ENCODE assay signal across 10 cellular contexts in the genomic region with DNA sequence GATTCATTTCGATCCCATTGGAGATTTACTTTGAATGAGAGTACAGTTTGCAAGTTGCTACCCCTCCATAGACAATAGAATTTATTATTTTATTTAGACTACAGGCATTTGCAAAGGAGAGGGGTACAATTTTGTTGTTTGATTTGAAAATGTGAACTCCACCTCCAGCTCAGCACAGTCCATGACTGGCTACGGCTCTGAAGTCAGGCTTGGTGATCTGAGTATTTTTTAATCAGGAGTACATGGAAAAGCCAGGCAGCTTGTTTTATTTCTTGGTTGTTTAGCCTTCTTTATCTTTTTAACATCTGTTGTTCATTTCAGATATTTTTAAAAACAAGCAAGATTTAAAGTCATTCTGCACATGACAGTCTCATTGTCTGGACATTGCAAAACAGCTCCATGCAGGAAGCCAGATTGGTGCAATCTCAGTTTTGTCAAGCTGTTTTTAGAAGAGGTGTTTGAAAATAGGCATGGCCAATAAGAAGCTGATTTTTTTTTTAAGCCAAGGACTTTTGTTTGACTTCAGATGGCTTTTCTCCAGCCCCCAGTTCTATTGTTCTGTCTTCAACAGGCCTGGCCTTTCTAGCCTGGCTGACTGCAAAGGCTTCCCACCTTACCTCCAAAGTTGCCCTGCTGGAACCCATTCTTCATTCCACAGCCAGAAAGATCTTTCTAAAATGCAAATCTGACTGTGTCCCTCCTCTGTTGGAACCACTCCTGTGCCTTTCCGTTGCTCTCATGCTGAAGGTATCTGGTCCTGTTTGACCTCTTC. TPM values are rescaled to one million over a fixed set of nuclear protein-coding genes. Genes with fewer than 3 reads are reported as not detected.
DNase-seq lines count a peak whose midpoint lies in the region; ATAC-seq and TF ChIP-seq lines count a peak whose summit lies in the region.
"Had no signal": no experiment of that assay in that cellular context is flagged by ENCODE, and none has a peak within 500 bp of the region (broad histone marks: within the 10 kb centered on the region; RNA-seq: fewer than 3 reads in every experiment).

No MANE protein-coding gene starts in this region.

- no peak for DNase-seq in esophagus muscularis mucosa (ENCODE audit: extremely low spot score)
- no peak for DNase-seq in left lung
- peak; percentile 54 for DNase-seq in superior temporal gyrus (ENCODE audit: extremely low spot score)
- DNase-seq in NCI-H82 treated with DMSO at 0.1 percent for 48 hours (lab: John Stamatoyannopoulos, UW; ENCODE audit: unreplicated experiment) = no peak
- DNase-seq in posterior cingulate gyrus = no peak
- no peak for DNase-seq in dermis blood vessel endothelial cell
- no peak for DNase-seq in amniotic stem cell (lab: John Stamatoyannopoulos, UW)
- DNase-seq: SHP77 had no signal

- peak; percentile 38 for ATAC-seq in left lung

- intact Hi-C loops in esophagus muscularis mucosa (cut with DNase I) = no loop called here
- intact Hi-C loops in left lung (cut with DNase I) = no loop called here
- intact Hi-C loops in posterior cingulate gyrus (cut with DNase I) = no loop called here

- peak overlapping the region; percentile 15; the same call in 1 of the 2 replicates for H3K9ac ChIP-seq in HUES64 (ENCODE audit: low read depth, low read length)
- H3K9ac ChIP-seq: BLaER1 had no signal

- H3K9me3 ChIP-seq in HUES64 (ENCODE audit: insufficient read depth, low read depth, low read length) (no peaks in the 10 kb centered on the region), esophagus muscularis mucosa (no peaks in the 10 kb centered on the region), left lung (no peaks in the 10 kb centered on the region)

- H3K27ac ChIP-seq in HUES64 (ENCODE audit: low read depth, low read length) = peak overlapping the region; percentile 73; the same call in 1 of the 2 replicates
- peak overlapping the region; percentile 10 to 52 (median 33) for H3K27ac ChIP-seq in esophagus muscularis mucosa (replicated peaks in 1 of 4)
- peak overlapping the region; percentile 64 to 80 for H3K27ac ChIP-seq in left lung
- H3K27ac ChIP-seq: BLaER1 had no signal

- no peak for TF ChIP-seq CTCF in esophagus muscularis mucosa (IDR thresholded peaks at IDR 0.05)
- no peak for TF ChIP-seq CTCF in left lung (IDR thresholded peaks at IDR 0.05)

- H3K36me3 ChIP-seq in HUES64 (ENCODE audit: insufficient read depth, low read length) (peaks cover 3% of the 10 kb centered on the region; the same call in 1 of the 2 replicates), esophagus muscularis mucosa (no peaks in the 10 kb centered on the region), left lung (no peaks in the 10 kb centered on the region)

- WGBS in HUES64 = 64% methylated on average over 3 of the region's 3 CpGs
- WGBS in esophagus muscularis mucosa = 61% methylated on average over 3 of the region's 3 CpGs

- TF ChIP-seq EP300 in esophagus muscularis mucosa (IDR thresholded peaks at IDR 0.05) = no peak

- TF ChIP-seq POLR2A in esophagus muscularis mucosa (IDR thresholded peaks at IDR 0.05; ENCODE audit: low read depth) = no peak

- H3K4me3 ChIP-seq in HUES64 (ENCODE audit: low read length) (no peak overlapping the region), esophagus muscularis mucosa (no peak overlapping the region), left lung (no peak overlapping the region)
- H3K4me3 ChIP-seq: BLaER1 had no signal

- H3K4me1 ChIP-seq in HUES64 (ENCODE audit: insufficient read depth, low read length) = peaks cover 62% of the 10 kb centered on the region
- peaks cover 40 to 65% (median 50%) of the 10 kb centered on the region in 4 donors for H3K4me1 ChIP-seq in esophagus muscularis mucosa
- peaks cover 9 to 76% of the 10 kb centered on the region in 2 donors for H3K4me1 ChIP-seq in left lung
- H3K4me1 ChIP-seq: BLaER1 had no signal

- H3K27me3 ChIP-seq in HUES64 (ENCODE audit: insufficient read depth, low read length) (no peaks in the 10 kb centered on the region), esophagus muscularis mucosa (no peaks in the 10 kb centered on the region), left lung (no peaks in the 10 kb centered on the region)
- H3K27me3 ChIP-seq: BLaER1 had no signal

RNA-seq across cellular contexts. Expression of a gene that starts 12.2 kb away (rescaled TPM):
- 19.3 TPM for polyA plus RNA-seq in HUES64 (2013, experiment 1 of 2)
- polyA plus RNA-seq in HUES64 (2013, experiment 2 of 2) = 25.3 TPM
- 10 to 100 TPM; 28.7 to 54.2 (median 42.4) TPM for total RNA-seq in esophagus muscularis mucosa
- 100 to 1,000 TPM in 1 of 2 donors, 10 to 100 TPM in 1; 85.3 to 107 TPM for total RNA-seq in left lung
- 2.7 and 5.5 TPM in 2 replicates for total RNA-seq in dermis blood vessel endothelial cell
